8 cellular contexts compared by ENCODE assay signal in genomic region chr10:96719850-96720421, GRCh38. TPM values are rescaled to one million over a fixed set of nuclear protein-coding genes. Genes with fewer than 3 reads are reported as not detected.
DNase-seq lines count a peak whose midpoint lies in the region; ATAC-seq and TF ChIP-seq lines count a peak whose summit lies in the region.

No MANE protein-coding gene starts in this region.

- peak; percentile 43 for ATAC-seq in omental fat pad (ENCODE audit: low FRiP score)

- H3K9me3 ChIP-seq in thymus (ENCODE audit: control insufficient read depth) = no peaks in the 10 kb centered on the region

- no peaks in the 10 kb centered on the region for H3K4me1 ChIP-seq in thymus (ENCODE audit: control insufficient read depth, insufficient read depth, low read length)

- peak overlapping the region; percentile 73 for H3K4me3 ChIP-seq in GM08714 (ENCODE audit: low read length)
- peak overlapping the region; percentile 84 for H3K4me3 ChIP-seq in NB4 (ENCODE audit: low read depth, low read length)
- peak overlapping the region in 1 of 2 donors; percentile 24 for H3K4me3 ChIP-seq in foreskin fibroblast (ENCODE audit: low read depth in 1 of 2, low read length in 2 of 2)
- H3K4me3 ChIP-seq in thymus (ENCODE audit: low read length) = peak overlapping the region; percentile 54

- H3K27ac ChIP-seq in thymus (ENCODE audit: low read depth) = no peak overlapping the region

- DNase-seq in HEK293T (ENCODE audit: extremely low spot score) (peak; percentile 80), NB4 (ENCODE audit: low read depth) (peak; percentile 95), activated T-cell treated with anti-CD3 and anti-CD28 coated beads for 1 hour (ENCODE audit: low read depth) (peak; percentile 40), foreskin fibroblast (peak in 1 of 2 donors; percentile 10), omental fat pad (ENCODE audit: low spot score) (peak; percentile 42), cortex of kidney (lab: John Stamatoyannopoulos, UW) (no peak)

- CTCF ChIA-PET in HEK293T (lab: Yijun Ruan, JAX) = no interaction called here

- 1% methylated on average over 38 of the region's 38 CpGs for WGBS in thymus

- no peak for TF ChIP-seq POLR2A in NB4 (IDR thresholded peaks at IDR 0.05; ENCODE audit: extremely low read depth, insufficient read length)

- peak; percentile 94 for TF ChIP-seq CTCF in NB4 (IDR thresholded peaks at IDR 0.05; ENCODE audit: low read depth, low read length)
- peak; percentile 7 for TF ChIP-seq CTCF in foreskin fibroblast (IDR thresholded peaks at IDR 0.05; ENCODE audit: low read depth, low read length)
- TF ChIP-seq CTCF in omental fat pad (IDR thresholded peaks at IDR 0.05) = no peak

- POLR2A ChIA-PET in HEK293T (lab: Yijun Ruan, JAX) = no interaction called here

- no peaks in the 10 kb centered on the region for H3K36me3 ChIP-seq in thymus (ENCODE audit: control insufficient read depth, insufficient read depth)

- H3K27me3 ChIP-seq in thymus (ENCODE audit: control insufficient read depth, insufficient read depth) = no peaks in the 10 kb centered on the region

TF ChIP-seq in HEK293T, 16 proteins besides CTCF, POLR2A, EP300 and RAD21:
- TF ChIP-seq ZNF384 (IDR thresholded peaks at IDR 0.05) (no peak), L3MBTL2 (conservative IDR thresholded peaks at IDR 0.05) (0 out of 2 replicates have a peak, but pooled peaks have one; percentile 2)

RNA-seq across cellular contexts. Expression of gene PIK3AP1, which starts 0.4 kb away (rescaled TPM):
- total RNA-seq in omental fat pad = 10 to 100 TPM; 16.6 to 34.7 (median 29.7) TPM
- 13.0 TPM for polyA plus RNA-seq in thymus

Comparison
In these comparisons a context has a peak if more than half of its experiments do, and no peak if none do; other contexts are left out.
1. CTCF ChIP-seq: peak in NB4 (single experiment) and foreskin fibroblast (single experiment); none in omental fat pad (0 of 3).